In genomic region chr19:49355890-49356289, GRCh38 we compare ENCODE assay signal across 17 cellular contexts. TPM values are rescaled to one million over a fixed set of nuclear protein-coding genes. Genes with fewer than 3 reads are reported as not detected.
DNase-seq lines count a peak whose midpoint lies in the region; ATAC-seq and TF ChIP-seq lines count a peak whose summit lies in the region.
"Had no signal": no experiment of that assay in that cellular context is flagged by ENCODE, and none has a peak within 500 bp of the region (broad histone marks: within the 10 kb centered on the region; RNA-seq: fewer than 3 reads in every experiment).

No MANE protein-coding gene starts in this region.

- H3K27ac ChIP-seq in lung (ENCODE audit: low read depth in 1 of 2, low read length in 1 of 2) (peak overlapping the region in 1 of 2 donors; percentile 40), uterus (peak overlapping the region; percentile 22 to 55)
- H3K27ac ChIP-seq: prostate gland had no signal

- intact Hi-C loops in uterus (cut with DNase I; ENCODE audit: low total_unique reads), result no loop called here

- no peak for TF ChIP-seq CTCF in brain (conservative IDR thresholded peaks at IDR 0.05)
- TF ChIP-seq CTCF in lung (IDR thresholded peaks at IDR 0.05; ENCODE audit: control extremely low read depth, extremely low read depth), result no peak
- no peak for TF ChIP-seq CTCF in uterus (IDR thresholded peaks at IDR 0.05)
- no peak for TF ChIP-seq CTCF in BE2C (IDR thresholded peaks at IDR 0.05; ENCODE audit: low read depth, low read length)

- H3K9me3 Mint-ChIP-seq in activated naive CD8-positive, alpha-beta T cell treated with anti-CD3 and anti-CD28 coated beads, Interleukin-2, amount 10 ng/mL, durations not matched to agents 7 days and 5 days, result no peaks in the 10 kb centered on the region
- no peaks in the 10 kb centered on the region for H3K9me3 Mint-ChIP-seq in activated naive CD8-positive, alpha-beta T cell treated with anti-CD3 and anti-CD28 coated beads for 36 hours
- no peaks in the 10 kb centered on the region for H3K9me3 Mint-ChIP-seq in brain

- peaks cover 39% of the 10 kb centered on the region for H3K27me3 Mint-ChIP-seq in activated naive CD8-positive, alpha-beta T cell treated with anti-CD3 and anti-CD28 coated beads, Interleukin-2, amount 10 ng/mL, durations not matched to agents 7 days and 5 days
- H3K27me3 Mint-ChIP-seq in activated naive CD8-positive, alpha-beta T cell treated with anti-CD3 and anti-CD28 coated beads for 36 hours, result peaks cover 11% of the 10 kb centered on the region
- peaks cover 4% of the 10 kb centered on the region for H3K27me3 Mint-ChIP-seq in brain

- H3K36me3 ChIP-seq in lung (ENCODE audit: control insufficient read depth in 2 of 2, insufficient read depth in 2 of 2, low read length in 2 of 2) (peaks cover 4 to 7% of the 10 kb centered on the region in 2 donors), uterus (no peaks in the 10 kb centered on the region), HAP-1 (replicated peaks) (peaks cover 22% of the 10 kb centered on the region), BE2C (no peaks in the 10 kb centered on the region)

- no peak for ATAC-seq in activated naive CD8-positive, alpha-beta T cell treated with anti-CD3 and anti-CD28 coated beads, Interleukin-2, amount 10 ng/mL, durations not matched to agents 7 days and 5 days (ENCODE audit: low read depth)
- ATAC-seq in lung (ENCODE audit: insufficient read depth, low FRiP score), result peak; percentile 41

- no peak for DNase-seq in activated naive CD8-positive, alpha-beta T cell treated with anti-CD3 and anti-CD28 coated beads, Interleukin-2, amount 10 ng/mL, durations not matched to agents 7 days and 5 days
- no peak for DNase-seq in activated naive CD8-positive, alpha-beta T cell treated with anti-CD3 and anti-CD28 coated beads for 36 hours
- DNase-seq in lung (ENCODE audit: low spot score), result no peak
- peak; percentile 32 to 42 for DNase-seq in uterus
- no peak for DNase-seq in NCI-H1417 treated with DMSO at 0.1 percent for 48 hours (lab: John Stamatoyannopoulos, UW)
- DNase-seq in HAP-1 (ENCODE audit: low spot score in 2 of 2), result no peak
- DNase-seq in BE2C, result no peak
- DNase-seq: ACHN; activated CD8-positive, alpha-beta memory T cell treated with anti-CD3 and anti-CD28 coated beads for 24 hours; NCI-H2227 treated with DMSO at 0.1 percent for 48 hours had no signal

- H3K36me3 Mint-ChIP-seq in activated naive CD8-positive, alpha-beta T cell treated with anti-CD3 and anti-CD28 coated beads, Interleukin-2, amount 10 ng/mL, durations not matched to agents 7 days and 5 days, result no peaks in the 10 kb centered on the region
- H3K36me3 Mint-ChIP-seq in activated naive CD8-positive, alpha-beta T cell treated with anti-CD3 and anti-CD28 coated beads for 36 hours, result no peaks in the 10 kb centered on the region
- peaks cover 68% of the 10 kb centered on the region for H3K36me3 Mint-ChIP-seq in brain

- no peak for TF ChIP-seq POLR2A in uterus (IDR thresholded peaks at IDR 0.05)

- H3K4me1 ChIP-seq in lung (ENCODE audit: control insufficient read depth in 2 of 2, insufficient read depth in 2 of 2, low read length in 2 of 2) (peaks cover 0 to 16% of the 10 kb centered on the region in 2 donors), uterus (no peaks in the 10 kb centered on the region), HAP-1 (no peaks in the 10 kb centered on the region), BE2C (no peaks in the 10 kb centered on the region)
- H3K4me1 ChIP-seq: prostate gland had no signal

- no peaks in the 10 kb centered on the region for H3K9me3 ChIP-seq in lung (ENCODE audit: control insufficient read depth in 2 of 2, insufficient read depth in 1 of 2, low read length in 1 of 2)
- H3K9me3 ChIP-seq in uterus, result no peaks in the 10 kb centered on the region
- H3K9me3 ChIP-seq in HAP-1, result no peaks in the 10 kb centered on the region
- no peaks in the 10 kb centered on the region for H3K9me3 ChIP-seq in BE2C
- H3K9me3 ChIP-seq: prostate gland had no signal

- peaks cover 13% of the 10 kb centered on the region for H3K4me1 Mint-ChIP-seq in activated naive CD8-positive, alpha-beta T cell treated with anti-CD3 and anti-CD28 coated beads, Interleukin-2, amount 10 ng/mL, durations not matched to agents 7 days and 5 days
- peaks cover 12% of the 10 kb centered on the region for H3K4me1 Mint-ChIP-seq in activated naive CD8-positive, alpha-beta T cell treated with anti-CD3 and anti-CD28 coated beads for 36 hours
- peaks cover 9% of the 10 kb centered on the region for H3K4me1 Mint-ChIP-seq in brain

- WGBS in lung, 2 donors, result 16 to 32% methylated on average over 10 of the region's 10 CpGs

- POLR2A ChIA-PET in activated naive CD8-positive, alpha-beta T cell treated with anti-CD3 and anti-CD28 coated beads, Interleukin-2, amount 10 ng/mL, durations not matched to agents 7 days and 5 days (lab: Charles Lee), result interaction anchor here (0.6 kb wide), 1 partner anchor 113 kb away, joined by 3 read pairs; no protein-coding TSS in a partner anchor

- H3K4me3 Mint-ChIP-seq in activated naive CD8-positive, alpha-beta T cell treated with anti-CD3 and anti-CD28 coated beads, Interleukin-2, amount 10 ng/mL, durations not matched to agents 7 days and 5 days, result peak overlapping the region; percentile 25
- no peak overlapping the region for H3K4me3 Mint-ChIP-seq in activated naive CD8-positive, alpha-beta T cell treated with anti-CD3 and anti-CD28 coated beads for 36 hours
- peak overlapping the region in 1 of 5 experiments; percentile 69 for H3K4me3 Mint-ChIP-seq in brain

- no peak overlapping the region for H3K27ac Mint-ChIP-seq in activated naive CD8-positive, alpha-beta T cell treated with anti-CD3 and anti-CD28 coated beads, Interleukin-2, amount 10 ng/mL, durations not matched to agents 7 days and 5 days
- H3K27ac Mint-ChIP-seq in activated naive CD8-positive, alpha-beta T cell treated with anti-CD3 and anti-CD28 coated beads for 36 hours, result no peak overlapping the region
- H3K27ac Mint-ChIP-seq in brain, result peak overlapping the region in 4 of 5 experiments; percentile 33 to 89 (median 66)

- H3K27me3 ChIP-seq in lung (ENCODE audit: control insufficient read depth, insufficient read depth) (no peaks in the 10 kb centered on the region), uterus (no peaks in the 10 kb centered on the region), HAP-1 (ENCODE audit: low read depth) (no peaks in the 10 kb centered on the region), BE2C (no peaks in the 10 kb centered on the region)

- in situ Hi-C loops in HAP-1 (cut with MboI; ENCODE audit: low sequenced_read_pairs), result no loop called here

- no peak overlapping the region for H3K4me3 ChIP-seq in lung
- H3K4me3 ChIP-seq in uterus, result no peak overlapping the region
- no peak overlapping the region for H3K4me3 ChIP-seq in HAP-1
- H3K4me3 ChIP-seq in BE2C (ENCODE audit: low read depth, low read length), result no peak overlapping the region
- H3K4me3 ChIP-seq: prostate gland had no signal

RNA-seq across cellular contexts. Expression of gene TEAD2, which starts 6.3 kb away (rescaled TPM):
- not detected for total RNA-seq in activated naive CD8-positive, alpha-beta T cell treated with anti-CD3 and anti-CD28 coated beads, Interleukin-2, amount 10 ng/mL, durations not matched to agents 7 days and 5 days
- total RNA-seq in activated naive CD8-positive, alpha-beta T cell treated with anti-CD3 and anti-CD28 coated beads for 36 hours, result not detected
- polyA plus RNA-seq in brain (ENCODE audit: insufficient read depth, low read depth, low replicate concordance), result 42.5 TPM
- total RNA-seq in lung, result 10 to 100 TPM; 31.4 to 40.0 TPM
- polyA plus RNA-seq in lung, result 10 to 100 TPM; 21.9 to 31.5 TPM
- total RNA-seq in uterus, result 10 to 100 TPM; 21.8 to 83.2 (median 48.5) TPM
- polyA plus RNA-seq in BE2C (2012; ENCODE audit: insufficient read depth, insufficient read length, low read depth), result 2.3 TPM

RNA-seq across cellular contexts. Expression of gene DKKL1, which starts 7.8 kb away (rescaled TPM):
- total RNA-seq in activated naive CD8-positive, alpha-beta T cell treated with anti-CD3 and anti-CD28 coated beads, Interleukin-2, amount 10 ng/mL, durations not matched to agents 7 days and 5 days, result not detected
- not detected for total RNA-seq in activated naive CD8-positive, alpha-beta T cell treated with anti-CD3 and anti-CD28 coated beads for 36 hours
- 4.0 TPM for polyA plus RNA-seq in brain (ENCODE audit: insufficient read depth, low read depth, low replicate concordance)
- under 1 TPM; 0.85 to 0.95 TPM for total RNA-seq in lung
- under 1 TPM; 0.58 to 0.91 TPM for polyA plus RNA-seq in lung
- total RNA-seq in uterus, result 1 to 10 TPM in 1 of 4 donors, not detected in 3; 1.3 TPM
- polyA plus RNA-seq in BE2C (2012; ENCODE audit: insufficient read depth, insufficient read length, low read depth), result not detected
- total RNA-seq: urinary bladder had no signal

RNA-seq across cellular contexts. Expression of gene CD37, which starts 20.7 kb away (rescaled TPM):
- total RNA-seq in activated naive CD8-positive, alpha-beta T cell treated with anti-CD3 and anti-CD28 coated beads, Interleukin-2, amount 10 ng/mL, durations not matched to agents 7 days and 5 days, result 100 to 1,000 TPM; 246 to 258 TPM
- 100 to 1,000 TPM; 110 to 114 TPM for total RNA-seq in activated naive CD8-positive, alpha-beta T cell treated with anti-CD3 and anti-CD28 coated beads for 36 hours
- polyA plus RNA-seq in brain (ENCODE audit: insufficient read depth, low read depth, low replicate concordance), result 8.2 TPM
- 10 to 100 TPM; 33.9 to 65.1 TPM for total RNA-seq in lung
- 100 to 1,000 TPM in 1 of 2 donors, 10 to 100 TPM in 1; 37.2 to 154 TPM for polyA plus RNA-seq in lung
- total RNA-seq in uterus, result 10 to 100 TPM in 1 of 4 donors, 1 to 10 TPM in 3; 4.4 to 11.0 (median 7.8) TPM
- polyA plus RNA-seq in BE2C (2012; ENCODE audit: insufficient read depth, insufficient read length, low read depth), result 1.2 TPM
- total RNA-seq: G401, LHCN-M2, SK-MEL-5 had no signal

RNA-seq across cellular contexts. Expression of gene SLC6A16, which starts 30.9 kb away (rescaled TPM):
- 1 to 10 TPM; 3.7 to 5.1 TPM for total RNA-seq in activated naive CD8-positive, alpha-beta T cell treated with anti-CD3 and anti-CD28 coated beads, Interleukin-2, amount 10 ng/mL, durations not matched to agents 7 days and 5 days
- total RNA-seq in activated naive CD8-positive, alpha-beta T cell treated with anti-CD3 and anti-CD28 coated beads for 36 hours, result 1 to 10 TPM in 1 of 2 experiments, under 1 TPM in 1; 0.86 to 1.4 TPM
- polyA plus RNA-seq in brain (ENCODE audit: insufficient read depth, low read depth, low replicate concordance), result 1.7 TPM
- 1 to 10 TPM; 1.8 to 2.5 TPM for total RNA-seq in lung
- 1 to 10 TPM in 1 of 2 donors, under 1 TPM in 1; 0.93 to 2.4 TPM for polyA plus RNA-seq in lung
- 1 to 10 TPM in 1 of 4 donors, under 1 TPM in 2, not detected in 1; 0.55 to 7.5 (median 0.88) TPM for total RNA-seq in uterus
- polyA plus RNA-seq in BE2C (2012; ENCODE audit: insufficient read depth, insufficient read length, low read depth), result 0.74 TPM
- total RNA-seq: G401 had no signal

RNA-seq across cellular contexts. Expression of gene KASH5, which starts 32.2 kb away (rescaled TPM):
- not detected for total RNA-seq in activated naive CD8-positive, alpha-beta T cell treated with anti-CD3 and anti-CD28 coated beads, Interleukin-2, amount 10 ng/mL, durations not matched to agents 7 days and 5 days
- total RNA-seq in activated naive CD8-positive, alpha-beta T cell treated with anti-CD3 and anti-CD28 coated beads for 36 hours, result 1 to 10 TPM in 1 of 2 experiments, under 1 TPM in 1; 0.45 to 1.1 TPM
- polyA plus RNA-seq in brain (ENCODE audit: insufficient read depth, low read depth, low replicate concordance) (not detected), lung (1 to 10 TPM in 1 of 2 donors, under 1 TPM in 1; 0.52 to 1.5 TPM)
- total RNA-seq in lung (1 to 10 TPM in 1 of 2 donors, not detected in 1; 2.9 TPM), uterus (under 1 TPM in 1 of 4 donors, not detected in 3; 0.55 TPM)
- not detected for polyA plus RNA-seq in BE2C (2012; ENCODE audit: insufficient read depth, insufficient read length, low read depth)
- total RNA-seq: G401, LHCN-M2, SK-MEL-5, urinary bladder had no signal
- polyA plus RNA-seq: esophagus, urinary bladder had no signal

Comparison
In these comparisons a context has a peak if more than half of its experiments do, and no peak if none do; other contexts are left out.
1. DNase-seq: peak in uterus (2 of 2); none in activated naive CD8-positive, alpha-beta T cell treated with anti-CD3 and anti-CD28 coated beads, Interleukin-2, amount 10 ng/mL, durations not matched to agents 7 days and 5 days (single experiment), activated naive CD8-positive, alpha-beta T cell treated with anti-CD3 and anti-CD28 coated beads for 36 hours (single experiment), lung (single experiment), NCI-H1417 treated with DMSO at 0.1 percent for 48 hours (single experiment), HAP-1 (0 of 2) and BE2C (single experiment).
2. H3K27ac Mint-ChIP-seq: peak in brain (4 of 5); none in activated naive CD8-positive, alpha-beta T cell treated with anti-CD3 and anti-CD28 coated beads, Interleukin-2, amount 10 ng/mL, durations not matched to agents 7 days and 5 days (single experiment) and activated naive CD8-positive, alpha-beta T cell treated with anti-CD3 and anti-CD28 coated beads for 36 hours (single experiment).
3. RNA of gene TEAD2, which starts 6.3 kb away (total RNA-seq): 21.8 to 83.2 TPM in uterus and 31.4 to 40.0 TPM in lung; not detected in activated naive CD8-positive, alpha-beta T cell treated with anti-CD3 and anti-CD28 coated beads, Interleukin-2, amount 10 ng/mL, durations not matched to agents 7 days and 5 days and not detected in activated naive CD8-positive, alpha-beta T cell treated with anti-CD3 and anti-CD28 coated beads for 36 hours; every median in the first group is over 10 times any median in the second.